ENCODE assay signal across 2 cellular contexts in genomic region chr20:50569487-50569863, GRCh38.
TF ChIP-seq lines count a peak whose summit lies in the region.

No MANE protein-coding gene starts in this region.

TF ChIP-seq in K562, 482 proteins besides CTCF, POLR2A, EP300 and RAD21:
- TF ChIP-seq ZSCAN29 (IDR thresholded peaks at IDR 0.05) = peak; percentile 94

TF ChIP-seq in HepG2, 621 proteins besides CTCF, POLR2A, EP300 and RAD21:
- TF ChIP-seq TRIM22 (IDR thresholded peaks at IDR 0.05) = 0 out of 2 replicates have a peak, but pooled peaks have one; percentile 81
